In genomic region chr5:141604318-141604717, GRCh38 we compare ENCODE assay signal across 9 cellular contexts. TPM values are rescaled to one million over a fixed set of nuclear protein-coding genes. Genes with fewer than 3 reads are reported as not detected.
DNase-seq lines count a peak whose midpoint lies in the region; ATAC-seq, FAIRE-seq and TF ChIP-seq lines count a peak whose summit lies in the region.
"Had no signal": no experiment of that assay in that cellular context is flagged by ENCODE, and none has a peak within 500 bp of the region (broad histone marks: within the 10 kb centered on the region; RNA-seq: fewer than 3 reads in every experiment).

No MANE protein-coding gene starts in this region.

- no peak for TF ChIP-seq POLR2A in GM12878 (IDR thresholded peaks at IDR 0.05; ENCODE audit: low read depth, low read length)

- in situ Hi-C loops in GM12878 (cut with MboI): loop anchor here (25.0 kb wide), 2 partner anchors 1192 to 1567 kb away; partner anchors contain the start of genes ANKHD1 and NRG2

- H3K36me3 ChIP-seq in GM12878 (ENCODE audit: control insufficient read depth in 2 of 2, insufficient read depth in 2 of 2, low read length in 1 of 2): no peaks in the 10 kb centered on the region; a peak in 1 of 4 replicates

- H3K4me2 ChIP-seq in GM12878 (ENCODE audit: control insufficient read depth, insufficient read depth): peak overlapping the region; percentile 68

- peaks cover 11% of the 10 kb centered on the region for H3K4me1 Mint-ChIP-seq in type B pancreatic cell (ENCODE audit: unreplicated experiment)

- no peaks in the 10 kb centered on the region for H3K27me3 ChIP-seq in GM12878 (replicated peaks in 1 of 2; ENCODE audit: control insufficient read depth in 2 of 2, insufficient read depth in 2 of 2, low read length in 1 of 2)

- H3K4me3 Mint-ChIP-seq in type B pancreatic cell: peak overlapping the region; percentile 32

- BruUV-seq in GM12878 (replicated peaks; lab: Mats Ljungman, UMichigan): no TSS peak

- FAIRE-seq in GM12878 (lab: Jason Lieb, UNC): no peak
- FAIRE-seq: TTC549 had no signal

- H3K79me2 ChIP-seq in GM12878 (ENCODE audit: control insufficient read depth, insufficient read depth, low read length): peaks cover 86% of the 10 kb centered on the region

- CTCF ChIA-PET in GM12878 (lab: Yijun Ruan, JAX): interaction anchor here (2.2 to 10.9 kb wide), 5 partner anchors 12 to 40 kb away, joined by 7 to 172 read pairs (median 10); partner anchors contain the start of gene DIAPH1

- no peaks in the 10 kb centered on the region for H3K9me3 Mint-ChIP-seq in type B pancreatic cell

- H3K4me1 ChIP-seq in GM12878 (ENCODE audit: control insufficient read depth, insufficient read depth, low read length): peaks cover 36% of the 10 kb centered on the region

- 0% methylated on average over 3 of the region's 3 CpGs for WGBS in GM12878 (ENCODE audit: insufficient coverage, insufficient replicate concordance, low lambda C conversion rate, missing lambda C conversion rate)

- H3K27me3 Mint-ChIP-seq in type B pancreatic cell: no peaks in the 10 kb centered on the region

- no peak for TF ChIP-seq EP300 in GM12878 (IDR thresholded peaks at IDR 0.05; ENCODE audit: borderline replicate concordance in 1 of 2, control insufficient read depth in 1 of 2, low read depth in 2 of 2, low read length in 2 of 2)

- DNase-seq in GM03348 (ENCODE audit: low spot score) (peak; percentile 89), MV-4-11 (lab: John Stamatoyannopoulos, UW) (peak; percentile 98), GM12878 (ENCODE audit: low read depth, low spot score) (no peak), left kidney (ENCODE audit: low read depth, low spot score) (peak; percentile 42), type B pancreatic cell (ENCODE audit: extremely low spot score, unreplicated experiment) (no peak)
- no peak for DNase-seq in activated CD4-positive, alpha-beta T cell treated with anti-CD3 and anti-CD28 coated beads, Interleukin-2, amount 50 U/mL, for 4 hours
- no peak for DNase-seq in stimulated activated naive CD4-positive, alpha-beta T cell treated with Interleukin-2 at 50 U/mL for 16 hours (lab: John Stamatoyannopoulos, UW)

- H4K20me1 ChIP-seq in GM12878 (ENCODE audit: control insufficient read depth, insufficient read depth): no peaks in the 10 kb centered on the region

- peak overlapping the region; percentile 21; the same call in 1 of the 2 replicates for H3K4me3 ChIP-seq in GM12878

- peak overlapping the region; percentile 97 for H3K27ac Mint-ChIP-seq in type B pancreatic cell

- ATAC-seq in GM12878: no peak
- no peak for ATAC-seq in GM21360 (IDR thresholded peaks at IDR 0.05; ENCODE audit: unreplicated experiment)

- POLR2A ChIA-PET in GM12878 (lab: Charles Lee): interaction anchor here (0.8 to 3.5 kb wide), 6 partner anchors 13 to 34 kb away, joined by 3 to 17 read pairs (median 6); partner anchors contain the start of genes DIAPH1, HDAC3 and RELL2

- H3K36me3 Mint-ChIP-seq in type B pancreatic cell: peaks cover 9% of the 10 kb centered on the region

- no peak overlapping the region for H2AFZ ChIP-seq in GM12878 (ENCODE audit: control insufficient read depth, low read depth, low read length)

- SMC1A ChIA-PET in GM12878 (lab: Charles Lee; ENCODE audit: uncharacterized antibody, unreplicated experiment): interaction anchor here (0.8 to 8.6 kb wide), 4 partner anchors 11 to 31 kb away, joined by 3 to 199 read pairs (median 42); partner anchors contain the start of genes DIAPH1, HDAC3 and RELL2

- H3K9ac ChIP-seq in GM12878 (ENCODE audit: control insufficient read depth, insufficient read depth, low read length): no peak overlapping the region

- intact Hi-C loops in GM12878 (cut with micrococcal nuclease; ENCODE audit: unreplicated experiment): no loop called here

- H3K27ac ChIP-seq in GM12878 (ENCODE audit: control insufficient read depth, insufficient read depth): peak overlapping the region; percentile 77

- no peak for TF ChIP-seq CTCF in GM12878 (IDR thresholded peaks at IDR 0.05 in 2 of 3, conservative IDR thresholded peaks at IDR 0.05 in 1 of 3; ENCODE audit: control insufficient read depth in 2 of 3, extremely low read depth in 1 of 3, insufficient read depth in 1 of 3, low read depth in 3 of 3, low read length in 3 of 3)
- no peak for TF ChIP-seq CTCF in type B pancreatic cell (conservative IDR thresholded peaks at IDR 0.05)

- no peak for TF ChIP-seq RAD21 in GM12878 (IDR thresholded peaks at IDR 0.05; ENCODE audit: insufficient read depth, low read depth, low read length)

- RAD21 ChIA-PET in GM12878 (lab: Charles Lee; ENCODE audit: unreplicated experiment): interaction anchor here (1.0 to 5.0 kb wide), 7 partner anchors 11 to 32 kb away, joined by 3 to 45 read pairs (median 4); partner anchors contain the start of genes DIAPH1, HDAC3 and RELL2

- no peaks in the 10 kb centered on the region for H3K9me3 ChIP-seq in GM12878 (replicated peaks; ENCODE audit: control insufficient read depth, insufficient read depth, low read length)

RNA-seq across cellular contexts. Expression of gene DIAPH1, which starts 14.5 kb away (rescaled TPM):
- 41.5 and 54.1 TPM in 2 replicates for total RNA-seq in GM12878 (2013; cell fraction: nucleolus; rRNA removed)
- total RNA-seq in GM12878 (2014; rRNA removed) (42.6 and 45.5 TPM in 2 replicates), GM12878 (2014; rRNA removed; fragmentation: Illumina TruSeq; extraction: Trizol) (37.8 and 38.6 TPM in 2 replicates), GM12878 (2021) (159 and 168 TPM in 2 replicates), type B pancreatic cell (ENCODE audit: low replicate concordance) (79.6 and 103 TPM in 2 replicates)
- 53.8 TPM for polyA plus RNA-seq in GM12878 (2011; ENCODE audit: low read depth)
- polyA plus RNA-seq in GM12878 (2011; rRNA removed) (43.6 and 45.5 TPM in 2 replicates), GM12878 (2014; fragmentation: Illumina TruSeq; extraction: Trizol) (122 and 124 TPM in 2 replicates), GM12878 (2014; fragmentation: Nextera tagmentation; extraction: Ambion mirVana) (10 to 100 TPM; 46.3 to 56.0 TPM), GM12878 (2014; rRNA removed) (62.1 and 69.4 TPM in 2 replicates), GM12878 (2016; fragmentation: Nextera tagmentation; extraction: Ambion mirVana) (100 to 1,000 TPM; 113 to 122 TPM)
- 60.5 and 85.4 TPM in 2 replicates for polyA plus RNA-seq in GM12878 (2011; cell fraction: cytosol; rRNA removed)
- polyA plus RNA-seq in GM12878 (2011; cell fraction: nucleus; rRNA removed): 108 and 216 TPM in 2 replicates
- polyA plus RNA-seq in GM12878 (2012): 64.3 and 68.3 TPM in 2 replicates
- 95.9 and 106 TPM in 2 replicates for polyA minus RNA-seq in GM12878 (2011; rRNA and poly(A)+ RNA removed)
- 52.9 and 65.7 TPM in 2 replicates for polyA minus RNA-seq in GM12878 (2011; cell fraction: cytosol; rRNA and poly(A)+ RNA removed)
- 34.0 and 83.0 TPM in 2 replicates for polyA minus RNA-seq in GM12878 (2011; cell fraction: nucleus; rRNA and poly(A)+ RNA removed)

RNA-seq across cellular contexts. Expression of gene HDAC3, which starts 32.3 kb away (rescaled TPM):
- 97.4 and 102 TPM in 2 replicates for total RNA-seq in GM12878 (2013; cell fraction: nucleolus; rRNA removed)
- 107 and 109 TPM in 2 replicates for total RNA-seq in GM12878 (2014; rRNA removed)
- 77.0 and 92.5 TPM in 2 replicates for total RNA-seq in GM12878 (2014; rRNA removed; fragmentation: Illumina TruSeq; extraction: Trizol)
- 82.9 and 94.3 TPM in 2 replicates for total RNA-seq in GM12878 (2021)
- 88.0 TPM for polyA plus RNA-seq in GM12878 (2011; ENCODE audit: low read depth)
- 115 and 140 TPM in 2 replicates for polyA plus RNA-seq in GM12878 (2011; rRNA removed)
- polyA plus RNA-seq in GM12878 (2011; cell fraction: cytosol; rRNA removed): 160 and 168 TPM in 2 replicates
- polyA plus RNA-seq in GM12878 (2011; cell fraction: nucleus; rRNA removed): 199 and 244 TPM in 2 replicates
- polyA plus RNA-seq in GM12878 (2012): 77.9 and 79.2 TPM in 2 replicates
- 115 and 135 TPM in 2 replicates for polyA plus RNA-seq in GM12878 (2014; fragmentation: Illumina TruSeq; extraction: Trizol)
- 100 to 1,000 TPM in 1 of 2 experiments, 10 to 100 TPM in 1; 62.2 to 108 TPM for polyA plus RNA-seq in GM12878 (2014; fragmentation: Nextera tagmentation; extraction: Ambion mirVana)
- polyA plus RNA-seq in GM12878 (2014; rRNA removed): 107 and 115 TPM in 2 replicates
- 100 to 1,000 TPM; 117 to 120 TPM for polyA plus RNA-seq in GM12878 (2016; fragmentation: Nextera tagmentation; extraction: Ambion mirVana)
- polyA minus RNA-seq in GM12878 (2011; rRNA and poly(A)+ RNA removed): 119 and 130 TPM in 2 replicates
- polyA minus RNA-seq in GM12878 (2011; cell fraction: cytosol; rRNA and poly(A)+ RNA removed): 32.9 and 41.7 TPM in 2 replicates
- polyA minus RNA-seq in GM12878 (2011; cell fraction: nucleus; rRNA and poly(A)+ RNA removed): 79.4 and 93.5 TPM in 2 replicates
- 65.8 and 87.8 TPM in 2 replicates for total RNA-seq in type B pancreatic cell (ENCODE audit: low replicate concordance)

RNA-seq across cellular contexts. Expression of gene RELL2, which starts 32.5 kb away (rescaled TPM):
- total RNA-seq in GM12878 (2013; cell fraction: nucleolus; rRNA removed): 5.6 and 7.0 TPM in 2 replicates
- total RNA-seq in GM12878 (2014; rRNA removed): 15.3 and 18.2 TPM in 2 replicates
- 6.6 and 6.8 TPM in 2 replicates for total RNA-seq in GM12878 (2014; rRNA removed; fragmentation: Illumina TruSeq; extraction: Trizol)
- total RNA-seq in GM12878 (2021): 15.4 and 15.7 TPM in 2 replicates
- polyA plus RNA-seq in GM12878 (2011; ENCODE audit: low read depth): 1.3 TPM
- polyA plus RNA-seq in GM12878 (2011; rRNA removed): 0.91 and 2.1 TPM in 2 replicates
- 2.0 and 3.3 TPM in 2 replicates for polyA plus RNA-seq in GM12878 (2011; cell fraction: cytosol; rRNA removed)
- 27.8 and 32.1 TPM in 2 replicates for polyA plus RNA-seq in GM12878 (2011; cell fraction: nucleus; rRNA removed)
- 4.7 and 5.4 TPM in 2 replicates for polyA plus RNA-seq in GM12878 (2012)
- 1.2 and 6.0 TPM in 2 replicates for polyA plus RNA-seq in GM12878 (2014; fragmentation: Illumina TruSeq; extraction: Trizol)
- polyA plus RNA-seq in GM12878 (2014; fragmentation: Nextera tagmentation; extraction: Ambion mirVana): under 1 TPM; 0.23 to 0.64 TPM
- polyA plus RNA-seq in GM12878 (2014; rRNA removed): 21.4 and 23.5 TPM in 2 replicates
- polyA plus RNA-seq in GM12878 (2016; fragmentation: Nextera tagmentation; extraction: Ambion mirVana): 1 to 10 TPM; 7.5 to 9.5 TPM
- polyA minus RNA-seq in GM12878 (2011; rRNA and poly(A)+ RNA removed): 1.3 and 1.4 TPM in 2 replicates
- 0.73 and 0.80 TPM in 2 replicates for polyA minus RNA-seq in GM12878 (2011; cell fraction: cytosol; rRNA and poly(A)+ RNA removed)
- polyA minus RNA-seq in GM12878 (2011; cell fraction: nucleus; rRNA and poly(A)+ RNA removed): 4.4 and 6.1 TPM in 2 replicates
- total RNA-seq in type B pancreatic cell (ENCODE audit: low replicate concordance): 6.9 and 8.1 TPM in 2 replicates

RNA-seq across cellular contexts. Expression of gene FCHSD1, which starts 46.9 kb away (rescaled TPM):
- 61.9 and 72.1 TPM in 2 replicates for total RNA-seq in GM12878 (2013; cell fraction: nucleolus; rRNA removed)
- total RNA-seq in GM12878 (2014; rRNA removed) (13.1 and 18.0 TPM in 2 replicates), GM12878 (2014; rRNA removed; fragmentation: Illumina TruSeq; extraction: Trizol) (7.7 and 8.1 TPM in 2 replicates), GM12878 (2021) (20.6 and 21.3 TPM in 2 replicates), type B pancreatic cell (ENCODE audit: low replicate concordance) (28.5 and 29.4 TPM in 2 replicates)
- 15.7 TPM for polyA plus RNA-seq in GM12878 (2011; ENCODE audit: low read depth)
- polyA plus RNA-seq in GM12878 (2011; rRNA removed) (16.6 and 21.9 TPM in 2 replicates), GM12878 (2014; fragmentation: Illumina TruSeq; extraction: Trizol) (3.2 and 8.9 TPM in 2 replicates), GM12878 (2014; fragmentation: Nextera tagmentation; extraction: Ambion mirVana) (1 to 10 TPM in 1 of 2 experiments, under 1 TPM in 1; 0.97 to 1.0 TPM), GM12878 (2014; rRNA removed) (19.1 and 22.8 TPM in 2 replicates), GM12878 (2016; fragmentation: Nextera tagmentation; extraction: Ambion mirVana) (10 to 100 TPM in 1 of 2 experiments, 1 to 10 TPM in 1; 9.9 to 11.5 TPM)
- polyA plus RNA-seq in GM12878 (2011; cell fraction: cytosol; rRNA removed): 13.3 and 17.5 TPM in 2 replicates
- polyA plus RNA-seq in GM12878 (2011; cell fraction: nucleus; rRNA removed): 231 and 272 TPM in 2 replicates
- polyA plus RNA-seq in GM12878 (2012): 26.0 and 30.3 TPM in 2 replicates
- 13.6 and 15.4 TPM in 2 replicates for polyA minus RNA-seq in GM12878 (2011; rRNA and poly(A)+ RNA removed)
- polyA minus RNA-seq in GM12878 (2011; cell fraction: cytosol; rRNA and poly(A)+ RNA removed): 4.1 and 5.5 TPM in 2 replicates
- 37.4 and 42.8 TPM in 2 replicates for polyA minus RNA-seq in GM12878 (2011; cell fraction: nucleus; rRNA and poly(A)+ RNA removed)

Comparison
In these comparisons a context has a peak if more than half of its experiments do, and no peak if none do; other contexts are left out.
1. DNase-seq: peak in GM03348 (single experiment), MV-4-11 (single experiment) and left kidney (single experiment); none in GM12878 (single experiment), type B pancreatic cell (single experiment), activated CD4-positive, alpha-beta T cell treated with anti-CD3 and anti-CD28 coated beads, Interleukin-2, amount 50 U/mL, for 4 hours (0 of 2) and stimulated activated naive CD4-positive, alpha-beta T cell treated with Interleukin-2 at 50 U/mL for 16 hours (single experiment).